18 cellular contexts compared by ENCODE assay signal in the genomic region with DNA sequence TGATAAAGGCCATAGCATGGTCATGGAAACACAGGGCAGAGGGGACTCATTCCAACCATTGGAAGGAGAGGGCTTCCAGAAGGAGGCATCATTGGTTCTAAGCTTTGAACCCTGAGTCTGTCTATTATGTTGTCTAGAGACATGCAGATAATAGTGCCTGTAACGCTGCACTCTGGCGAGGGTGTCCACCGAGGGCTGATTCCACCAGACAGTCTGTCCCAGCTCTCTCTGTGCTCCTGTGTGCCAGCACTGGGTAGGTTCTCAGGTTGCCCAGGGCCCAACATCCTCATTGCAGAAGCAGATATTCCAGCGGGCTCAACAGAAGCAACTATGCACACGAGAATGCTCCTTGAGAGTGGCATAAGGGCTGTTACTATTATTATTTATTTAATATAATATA. TPM values are rescaled to one million over a fixed set of nuclear protein-coding genes. Genes with fewer than 3 reads are reported as not detected.
DNase-seq lines count a peak whose midpoint lies in the region; ATAC-seq and TF ChIP-seq lines count a peak whose summit lies in the region.
"Had no signal": no experiment of that assay in that cellular context is flagged by ENCODE, and none has a peak within 500 bp of the region (broad histone marks: within the 10 kb centered on the region; RNA-seq: fewer than 3 reads in every experiment).

No MANE protein-coding gene starts in this region.

- no peaks in the 10 kb centered on the region for H3K79me1 ChIP-seq in mesenchymal stem cell (replicated peaks; ENCODE audit: low read length, poor library complexity, severe bottlenecking)

- WGBS in mesenchymal stem cell = 95% methylated on average over 4 of the region's 5 CpGs

- H2BK5ac ChIP-seq in mesenchymal stem cell (ENCODE audit: low read depth, low read length, poor library complexity, severe bottlenecking) = no peak overlapping the region

- no peak overlapping the region for H2BK12ac ChIP-seq in mesenchymal stem cell (ENCODE audit: low read length in 2 of 2)

- H3K27me3 Mint-ChIP-seq in stimulated activated memory B cell treated with anti-CD40 and anti-IgM and Interleukin-4, amounts not matched to agents 10 μg/mL and 1 μg/mL and 100 μg/mL, for 72 hours = peaks cover 22% of the 10 kb centered on the region
- peaks cover 7% of the 10 kb centered on the region for H3K27me3 Mint-ChIP-seq in Caco-2 (ENCODE audit: insufficient read depth, unreplicated experiment)

- CTCF ChIA-PET in Caco-2 (lab: Charles Lee) = no interaction called here

- intact Hi-C loops in Caco-2 (cut with micrococcal nuclease; ENCODE audit: unreplicated experiment) = no loop called here

- no TSS peak for BruUV-seq in Caco-2 (replicated peaks; lab: Mats Ljungman, UMichigan)

- H3K14ac ChIP-seq in mesenchymal stem cell (ENCODE audit: low read length in 2 of 2) = no peak overlapping the region

- H3K4me1 Mint-ChIP-seq in stimulated activated memory B cell treated with anti-CD40 and anti-IgM and Interleukin-4, amounts not matched to agents 10 μg/mL and 1 μg/mL and 100 μg/mL, for 72 hours = peaks cover 7% of the 10 kb centered on the region
- no peaks in the 10 kb centered on the region for H3K4me1 Mint-ChIP-seq in Caco-2 (ENCODE audit: low read depth, unreplicated experiment)

- no peak overlapping the region for H4K91ac ChIP-seq in mesenchymal stem cell (ENCODE audit: low read length)

- H3K4me3 Mint-ChIP-seq in stimulated activated memory B cell treated with anti-CD40 and anti-IgM and Interleukin-4, amounts not matched to agents 10 μg/mL and 1 μg/mL and 100 μg/mL, for 72 hours = no peak overlapping the region
- H3K4me3 Mint-ChIP-seq in Caco-2 (ENCODE audit: unreplicated experiment) = no peak overlapping the region
- H3K4me3 Mint-ChIP-seq: CD4-positive, alpha-beta T cell; HFFc6 had no signal

- H3K9ac ChIP-seq in mesenchymal stem cell (ENCODE audit: low read length) = no peak overlapping the region

- POLR2A ChIA-PET in Caco-2 (lab: Charles Lee) = interaction anchor here (0.7 kb wide), 1 partner anchor 118 kb away, joined by 4 read pairs; no protein-coding TSS in a partner anchor

- no peaks in the 10 kb centered on the region for H3K9me3 ChIP-seq in mesenchymal stem cell (ENCODE audit: control insufficient read depth, low read length)
- H3K9me3 ChIP-seq in Caco-2 = no peaks in the 10 kb centered on the region
- H3K9me3 ChIP-seq: BE2C had no signal

- no peak overlapping the region for H4K8ac ChIP-seq in mesenchymal stem cell (ENCODE audit: low read length)

- no peak overlapping the region for H3K23ac ChIP-seq in mesenchymal stem cell (ENCODE audit: low read length in 2 of 2)

- H3K4me1 ChIP-seq in mesenchymal stem cell (ENCODE audit: control insufficient read depth, insufficient read depth, low read depth, low read length) (peaks cover 8% of the 10 kb centered on the region), Caco-2 (no peaks in the 10 kb centered on the region; the same call in 1 of the 2 replicates)
- H3K4me1 ChIP-seq: BE2C had no signal

- no peak overlapping the region for H2BK15ac ChIP-seq in mesenchymal stem cell (ENCODE audit: low read depth, poor library complexity, severe bottlenecking)

- no peak for ATAC-seq in stimulated activated memory B cell treated with anti-CD40 and anti-IgM and Interleukin-4, amounts not matched to agents 10 μg/mL and 1 μg/mL and 100 μg/mL, for 72 hours
- ATAC-seq: HCT116 had no signal

- no peak overlapping the region for H2BK120ac ChIP-seq in mesenchymal stem cell (ENCODE audit: low read depth, low read length)

- H3K27ac Mint-ChIP-seq in stimulated activated memory B cell treated with anti-CD40 and anti-IgM and Interleukin-4, amounts not matched to agents 10 μg/mL and 1 μg/mL and 100 μg/mL, for 72 hours = peak overlapping the region; percentile 15
- H3K27ac Mint-ChIP-seq in Caco-2 (ENCODE audit: unreplicated experiment) = no peak overlapping the region
- H3K27ac Mint-ChIP-seq: CD4-positive, alpha-beta T cell; HFFc6 had no signal

- peaks cover 6% of the 10 kb centered on the region for H3K9me3 Mint-ChIP-seq in stimulated activated memory B cell treated with anti-CD40 and anti-IgM and Interleukin-4, amounts not matched to agents 10 μg/mL and 1 μg/mL and 100 μg/mL, for 72 hours
- H3K9me3 Mint-ChIP-seq in Caco-2 (ENCODE audit: unreplicated experiment) = peaks cover 10% of the 10 kb centered on the region
- H3K9me3 Mint-ChIP-seq: CD4-positive, alpha-beta T cell had no signal

- H3K18ac ChIP-seq in mesenchymal stem cell (ENCODE audit: low read depth in 1 of 2, low read length in 2 of 2) = no peak overlapping the region

- peak; percentile 35 for DNase-seq in coronary artery (ENCODE audit: low spot score)
- DNase-seq in mesenchymal stem cell = no peak
- DNase-seq in activated gamma-delta T cell treated with Interleukin-2 at 50 U/mL for 16 hours = no peak
- no peak for DNase-seq in caudate nucleus (lab: John Stamatoyannopoulos, UW)
- no peak for DNase-seq in Caco-2
- DNase-seq: ACHN; BE2C; C1 segment of cervical spinal cord; Calu3; CD4-positive, alpha-beta T cell; DMS79 treated with DMSO at 0.1 percent for 48 hours; GF-D8; GOT3; H7; HFFc6 had no signal

- peaks cover 4 to 56% of the 10 kb centered on the region in 2 experiments for H3K27me3 ChIP-seq in mesenchymal stem cell (ENCODE audit: control insufficient read depth in 1 of 2, insufficient read depth in 1 of 2, low read length in 2 of 2)
- no peaks in the 10 kb centered on the region for H3K27me3 ChIP-seq in Caco-2 (replicated peaks; ENCODE audit: control insufficient read depth, insufficient read depth, low read length)
- H3K27me3 ChIP-seq: BE2C had no signal

- no peak overlapping the region for H2AFZ ChIP-seq in mesenchymal stem cell (ENCODE audit: low read depth, low read length)

- no peak overlapping the region for H3K4ac ChIP-seq in mesenchymal stem cell (ENCODE audit: low read depth in 1 of 2, low read length in 2 of 2)

- H2AK5ac ChIP-seq in mesenchymal stem cell (ENCODE audit: low read length, severe bottlenecking) = peak overlapping the region; percentile 19

- H3K36me3 Mint-ChIP-seq in stimulated activated memory B cell treated with anti-CD40 and anti-IgM and Interleukin-4, amounts not matched to agents 10 μg/mL and 1 μg/mL and 100 μg/mL, for 72 hours = no peaks in the 10 kb centered on the region
- H3K36me3 Mint-ChIP-seq in Caco-2 (ENCODE audit: insufficient read depth, unreplicated experiment) = no peaks in the 10 kb centered on the region

- H3K4me3 ChIP-seq in coronary artery (no peak overlapping the region), mesenchymal stem cell (ENCODE audit: insufficient read depth in 1 of 2, low read depth in 1 of 2, low read length in 2 of 2) (no peak overlapping the region), Caco-2 (ENCODE audit: low read depth, low read length) (no peak overlapping the region)

- H3K4me2 ChIP-seq in mesenchymal stem cell (ENCODE audit: low read length, poor library complexity, severe bottlenecking) = no peak overlapping the region

- peak overlapping the region; percentile 89 for H3K27ac ChIP-seq in C4-2B
- no peak overlapping the region for H3K27ac ChIP-seq in coronary artery
- H3K27ac ChIP-seq in mesenchymal stem cell (ENCODE audit: low read length, poor library complexity, severe bottlenecking) = no peak overlapping the region
- no peak overlapping the region for H3K27ac ChIP-seq in caudate nucleus (ENCODE audit: low read depth, low read length)

- TF ChIP-seq CTCF in C4-2B (conservative IDR thresholded peaks at IDR 0.05) (no peak), coronary artery (IDR thresholded peaks at IDR 0.05) (no peak), Caco-2 (IDR thresholded peaks at IDR 0.05; ENCODE audit: insufficient read depth in 1 of 2, low read depth in 1 of 2, low read length in 1 of 2, severe bottlenecking in 1 of 2, unreplicated experiment in 1 of 2) (no peak)

- H3K36me3 ChIP-seq in mesenchymal stem cell (ENCODE audit: control insufficient read depth in 1 of 2, insufficient read depth in 2 of 2, low read depth in 1 of 2, low read length in 2 of 2) (no peaks in the 10 kb centered on the region), Caco-2 (ENCODE audit: control insufficient read depth, insufficient read depth, low read length) (no peaks in the 10 kb centered on the region)
- H3K36me3 ChIP-seq: BE2C had no signal

RNA-seq across cellular contexts. Expression of gene CLMN, which starts 18.7 kb away (rescaled TPM):
- 1.9 TPM for polyA plus RNA-seq in mesenchymal stem cell (2013, experiment 1 of 2)
- polyA plus RNA-seq in mesenchymal stem cell (2013, experiment 2 of 2) = 1.6 TPM
- total RNA-seq in Caco-2 (2022) = 5.2 and 6.7 TPM in 2 replicates
